8 cellular contexts compared by ENCODE assay signal in genomic region chr15:39171944-39172368, GRCh38.
DNase-seq lines count a peak whose midpoint lies in the region; ATAC-seq and TF ChIP-seq lines count a peak whose summit lies in the region.

No MANE protein-coding gene starts in this region.

- ATAC-seq in mucosa of descending colon (peak; percentile 95), HG03439 (IDR thresholded peaks at IDR 0.05; ENCODE audit: unreplicated experiment) (no peak)

- H3K27ac ChIP-seq in tibial artery: no peak overlapping the region
- no peak overlapping the region for H3K27ac ChIP-seq in effector memory CD4-positive, alpha-beta T cell (ENCODE audit: insufficient read depth, low read length, poor library complexity, severe bottlenecking)

- peak; percentile 65 for DNase-seq in GDM1 (lab: John Stamatoyannopoulos, UW)
- peak; percentile 29 for DNase-seq in NCI-H1092 (lab: John Stamatoyannopoulos, UW)
- DNase-seq in SK-N-DZ (ENCODE audit: low spot score): peak; percentile 29
- peak; percentile 57 for DNase-seq in epidermal melanocyte (ENCODE audit: insufficient read length, low spot score)
- DNase-seq in mucosa of descending colon: peak in 2 of 3 donors; percentile 45 to 68
- peak; percentile 39 to 69 for DNase-seq in tibial artery
- DNase-seq in effector memory CD4-positive, alpha-beta T cell: no peak

- H3K36me3 ChIP-seq in mucosa of descending colon (ENCODE audit: low read depth): no peaks in the 10 kb centered on the region
- H3K36me3 ChIP-seq in tibial artery: no peaks in the 10 kb centered on the region
- no peaks in the 10 kb centered on the region for H3K36me3 ChIP-seq in effector memory CD4-positive, alpha-beta T cell (ENCODE audit: control insufficient read depth, insufficient read depth, low read length)

- no peak overlapping the region for H3K4me3 ChIP-seq in mucosa of descending colon
- no peak overlapping the region for H3K4me3 ChIP-seq in tibial artery
- H3K4me3 ChIP-seq in effector memory CD4-positive, alpha-beta T cell (ENCODE audit: insufficient read depth, low read depth, low read length, poor library complexity, severe bottlenecking): no peak overlapping the region

- intact Hi-C loops in mucosa of descending colon (cut with DNase I, micrococcal nuclease): loop anchor here in 1 of 2 donors (5.0 kb wide), 1 partner anchor 410 kb away; the partner anchor contains the start of gene THBS1
- intact Hi-C loops in tibial artery (cut with DNase I; ENCODE audit: low total_unique reads): loop anchor here (2.0 to 5.0 kb wide), 2 partner anchors 411 to 580 kb away; no protein-coding TSS in a partner anchor

- no peaks in the 10 kb centered on the region for H3K4me1 ChIP-seq in mucosa of descending colon (ENCODE audit: low read depth)
- peaks cover 0 to 29% (median 7%) of the 10 kb centered on the region in 4 donors for H3K4me1 ChIP-seq in tibial artery
- no peaks in the 10 kb centered on the region for H3K4me1 ChIP-seq in effector memory CD4-positive, alpha-beta T cell (ENCODE audit: control insufficient read depth, insufficient read depth, low read length, poor library complexity, severe bottlenecking)

- TF ChIP-seq CTCF in mucosa of descending colon (IDR thresholded peaks at IDR 0.05) (peak; percentile 13), tibial artery (IDR thresholded peaks at IDR 0.05) (peak; percentile 34 to 44)

- H3K27me3 ChIP-seq in tibial artery: no peaks in the 10 kb centered on the region
- no peaks in the 10 kb centered on the region for H3K27me3 ChIP-seq in effector memory CD4-positive, alpha-beta T cell (replicated peaks; ENCODE audit: control insufficient read depth, insufficient read depth, low read length, poor library complexity, severe bottlenecking)

- no peaks in the 10 kb centered on the region for H3K9me3 ChIP-seq in mucosa of descending colon
- H3K9me3 ChIP-seq in tibial artery: no peaks in the 10 kb centered on the region
- H3K9me3 ChIP-seq in effector memory CD4-positive, alpha-beta T cell (ENCODE audit: control insufficient read depth, low read length): no peaks in the 10 kb centered on the region

Comparison
In these comparisons a context has a peak if more than half of its experiments do, and no peak if none do; other contexts are left out.
1. DNase-seq: peak in GDM1 (single experiment), NCI-H1092 (single experiment), SK-N-DZ (single experiment), epidermal melanocyte (single experiment), mucosa of descending colon (2 of 3) and tibial artery (2 of 2); none in effector memory CD4-positive, alpha-beta T cell (0 of 3).